8 cellular contexts compared by ENCODE assay signal in the genomic region with DNA sequence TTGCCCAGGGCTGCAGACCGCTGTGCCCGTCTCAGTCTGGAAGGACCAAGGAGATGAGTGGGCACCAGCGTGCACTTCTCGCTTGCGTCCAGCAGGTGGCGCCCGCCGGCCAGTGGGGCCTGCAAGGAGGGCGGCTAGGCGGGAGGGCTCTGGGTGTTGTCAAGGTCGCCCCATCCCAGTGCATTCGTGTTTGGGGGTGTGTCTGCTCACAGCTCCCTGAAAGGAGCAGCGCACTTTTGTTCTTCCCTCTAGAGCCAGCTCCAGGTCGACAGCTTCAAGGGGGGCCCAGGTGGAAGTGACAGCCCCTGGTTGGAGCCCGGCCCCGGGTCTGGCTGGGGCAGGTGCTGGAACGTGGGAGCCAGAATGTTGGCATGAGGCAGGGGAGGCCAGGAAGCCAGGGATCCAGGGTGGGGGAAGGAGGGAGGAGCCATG. TPM values are rescaled to one million over a fixed set of nuclear protein-coding genes. Genes with fewer than 3 reads are reported as not detected.
A peak's percentile ranks its signal among the peaks of the same experiment; 100 is the strongest.
DNase-seq lines count a peak whose midpoint lies in the region; ATAC-seq lines count a peak whose summit lies in the region.

No MANE protein-coding gene starts in this region.

- CTCF ChIA-PET in activated CD4-positive, alpha-beta memory T cell treated with anti-CD3 and anti-CD28 coated beads, Interleukin-2, amount 10 ng/mL, durations not matched to agents 7 days and 5 days (lab: Charles Lee) = interaction anchor here (0.6 to 8.7 kb wide), 5 partner anchors 10 to 497 kb away, joined by 3 to 67 read pairs (median 4); no protein-coding TSS in a partner anchor

- H2BK5ac ChIP-seq in mesendoderm (ENCODE audit: low read length) = no peak overlapping the region

- WGBS in mesendoderm (ENCODE audit: extremely low coverage, insufficient coverage, low lambda C conversion rate) = no CpG with 5 or more reads among the region's 17 CpGs

- peaks cover 32% of the 10 kb centered on the region for H3K27me3 Mint-ChIP-seq in activated CD4-positive, alpha-beta memory T cell treated with anti-CD3 and anti-CD28 coated beads, Interleukin-2, amount 10 ng/mL, durations not matched to agents 7 days and 5 days

- POLR2A ChIA-PET in activated CD4-positive, alpha-beta memory T cell treated with anti-CD3 and anti-CD28 coated beads, Interleukin-2, amount 10 ng/mL, durations not matched to agents 7 days and 5 days (lab: Charles Lee) = no interaction called here

- H2AK5ac ChIP-seq in mesendoderm (ENCODE audit: low read length) = no peak overlapping the region

- H3K27ac ChIP-seq in mesendoderm (ENCODE audit: low read depth, low read length) = no peak overlapping the region

- no peaks in the 10 kb centered on the region for H3K27me3 ChIP-seq in mesendoderm (ENCODE audit: insufficient read depth, low read length, poor library complexity)

- no peak for ATAC-seq in GM21360 (IDR thresholded peaks at IDR 0.05; ENCODE audit: unreplicated experiment)

- H3K27ac Mint-ChIP-seq in activated CD4-positive, alpha-beta memory T cell treated with anti-CD3 and anti-CD28 coated beads, Interleukin-2, amount 10 ng/mL, durations not matched to agents 7 days and 5 days = no peak overlapping the region

- no peak overlapping the region for H2BK15ac ChIP-seq in mesendoderm (replicated peaks; ENCODE audit: low read depth)

- no peak overlapping the region for H3K18ac ChIP-seq in mesendoderm (ENCODE audit: low read length)

- H3K9ac ChIP-seq in mesendoderm (ENCODE audit: low read length) = no peak overlapping the region

- H3K36me3 ChIP-seq in mesendoderm (ENCODE audit: control insufficient read depth, insufficient read depth, low read length) = no peaks in the 10 kb centered on the region

- DNase-seq in AML-193 (lab: John Stamatoyannopoulos, UW) = peak; percentile 25 to 30
- DNase-seq in HCEC 1CT = peak; percentile 30
- peak; percentile 31 for DNase-seq in NCI-H748 treated with DMSO at 0.1 percent for 48 hours (lab: John Stamatoyannopoulos, UW)
- peak; percentile 75 for DNase-seq in activated CD4-positive, alpha-beta memory T cell treated with anti-CD3 and anti-CD28 coated beads, Interleukin-2, amount 10 ng/mL, durations not matched to agents 7 days and 5 days
- DNase-seq in effector CD4-positive, alpha-beta T cell = peak; percentile 58
- DNase-seq in mesendoderm = peak; percentile 71
- peak; percentile 55 to 57 for DNase-seq in stimulated activated CD8-positive, alpha-beta memory T cell treated with anti-CD3 and anti-CD28 coated beads, Interleukin-2, amount 100 ng/mL, for 1 hour (ENCODE audit: low read depth in 2 of 2)

- H3K79me1 ChIP-seq in mesendoderm (ENCODE audit: low read length) = no peaks in the 10 kb centered on the region

- no peak overlapping the region for H3K23ac ChIP-seq in mesendoderm (ENCODE audit: low read length)

- H3K79me2 ChIP-seq in mesendoderm (ENCODE audit: control insufficient read depth, insufficient read depth, low read length) = no peaks in the 10 kb centered on the region

- no peak overlapping the region for H3K4ac ChIP-seq in mesendoderm (ENCODE audit: low read depth, low read length)

- H3K36me3 Mint-ChIP-seq in activated CD4-positive, alpha-beta memory T cell treated with anti-CD3 and anti-CD28 coated beads, Interleukin-2, amount 10 ng/mL, durations not matched to agents 7 days and 5 days (ENCODE audit: low read depth) = no peaks in the 10 kb centered on the region

- no peak overlapping the region for H2BK120ac ChIP-seq in mesendoderm (ENCODE audit: low read depth, low read length)

- no peak overlapping the region for H3K4me2 ChIP-seq in mesendoderm (ENCODE audit: low read length)

- no peaks in the 10 kb centered on the region for H3K4me1 ChIP-seq in mesendoderm (ENCODE audit: control insufficient read depth, low read depth, low read length)

- no peak overlapping the region for H4K8ac ChIP-seq in mesendoderm (ENCODE audit: low read depth, low read length)

- no peak overlapping the region for H3K4me3 Mint-ChIP-seq in activated CD4-positive, alpha-beta memory T cell treated with anti-CD3 and anti-CD28 coated beads, Interleukin-2, amount 10 ng/mL, durations not matched to agents 7 days and 5 days

- H3K9me3 Mint-ChIP-seq in activated CD4-positive, alpha-beta memory T cell treated with anti-CD3 and anti-CD28 coated beads, Interleukin-2, amount 10 ng/mL, durations not matched to agents 7 days and 5 days = no peaks in the 10 kb centered on the region

- no peak overlapping the region for H3K56ac ChIP-seq in mesendoderm (ENCODE audit: low read length)

- H3K4me1 Mint-ChIP-seq in activated CD4-positive, alpha-beta memory T cell treated with anti-CD3 and anti-CD28 coated beads, Interleukin-2, amount 10 ng/mL, durations not matched to agents 7 days and 5 days = no peaks in the 10 kb centered on the region

- H3K4me3 ChIP-seq in mesendoderm (ENCODE audit: low read length) = no peak overlapping the region

- no peak overlapping the region for H4K5ac ChIP-seq in mesendoderm (ENCODE audit: low read length)

RNA-seq across cellular contexts. Expression of gene MPPED1, which starts 23.4 kb away (rescaled TPM):
- total RNA-seq in activated CD4-positive, alpha-beta memory T cell treated with anti-CD3 and anti-CD28 coated beads, Interleukin-2, amount 10 ng/mL, durations not matched to agents 7 days and 5 days = not detected
- polyA plus RNA-seq in mesendoderm (2013, experiment 1 of 2) = 0.01 TPM
- 0.07 TPM for polyA plus RNA-seq in mesendoderm (2013, experiment 2 of 2)

RNA-seq across cellular contexts. Expression of gene SCUBE1, which starts 45.3 kb away (rescaled TPM):
- under 1 TPM; 0.15 to 0.20 TPM for total RNA-seq in activated CD4-positive, alpha-beta memory T cell treated with anti-CD3 and anti-CD28 coated beads, Interleukin-2, amount 10 ng/mL, durations not matched to agents 7 days and 5 days
- 0.70 TPM for polyA plus RNA-seq in mesendoderm (2013, experiment 1 of 2)
- 0.66 TPM for polyA plus RNA-seq in mesendoderm (2013, experiment 2 of 2)
